Comparison of ENCODE assay signal across 18 cellular contexts in genomic region chr12:70197362-70197744, GRCh38. TPM values are rescaled to one million over a fixed set of nuclear protein-coding genes. Genes with fewer than 3 reads are reported as not detected.
DNase-seq lines count a peak whose midpoint lies in the region; TF ChIP-seq lines count a peak whose summit lies in the region.
"Had no signal": no experiment of that assay in that cellular context is flagged by ENCODE, and none has a peak within 500 bp of the region (broad histone marks: within the 10 kb centered on the region; RNA-seq: fewer than 3 reads in every experiment).

No MANE protein-coding gene starts in this region.

- intact Hi-C loops in PC-9 (cut with micrococcal nuclease; ENCODE audit: unreplicated experiment): no loop called here
- intact Hi-C loops in dorsolateral prefrontal cortex (cut with DNase I): loop anchor here in 1 of 2 donors (2.0 kb wide), 1 partner anchor 17 kb away; no protein-coding TSS in a partner anchor
- intact Hi-C loops in CD4-positive, alpha-beta memory T cell (cut with micrococcal nuclease): no loop called here

- no peaks in the 10 kb centered on the region for H3K9me2 ChIP-seq in GM23248 (ENCODE audit: insufficient read depth)
- H3K9me2 ChIP-seq in PC-9 (ENCODE audit: insufficient read depth): no peaks in the 10 kb centered on the region

- no peak overlapping the region for H3K23ac ChIP-seq in neuronal stem cell (ENCODE audit: low read depth, low read length, poor library complexity)

- no peak overlapping the region for H3K4me3 ChIP-seq in GM23248
- H3K4me3 ChIP-seq in PC-9: no peak overlapping the region
- peak overlapping the region in 13 of 59 donors; percentile 2 to 43 (median 22) for H3K4me3 ChIP-seq in dorsolateral prefrontal cortex
- H3K4me3 ChIP-seq in neuronal stem cell (ENCODE audit: low read length in 2 of 2): no peak overlapping the region
- no peak overlapping the region for H3K4me3 ChIP-seq in CD4-positive, alpha-beta memory T cell (ENCODE audit: low read length in 2 of 2)
- H3K4me3 ChIP-seq: gastrocnemius medialis, mucosa of descending colon, SJCRH30, upper lobe of left lung had no signal

- no peaks in the 10 kb centered on the region for H3K27me3 ChIP-seq in GM23248 (replicated peaks; ENCODE audit: insufficient read depth)
- H3K27me3 ChIP-seq in PC-9 (ENCODE audit: insufficient read depth, low read depth): no peaks in the 10 kb centered on the region
- H3K27me3 ChIP-seq in dorsolateral prefrontal cortex: no peaks in the 10 kb centered on the region
- H3K27me3 ChIP-seq in neuronal stem cell (ENCODE audit: control insufficient read depth in 3 of 3, insufficient read depth in 3 of 3, low read depth in 1 of 3, low read length in 3 of 3): no peaks in the 10 kb centered on the region
- no peaks in the 10 kb centered on the region for H3K27me3 ChIP-seq in CD4-positive, alpha-beta memory T cell (ENCODE audit: insufficient read depth, low read length)
- H3K27me3 ChIP-seq: gastrocnemius medialis, SJCRH30, upper lobe of left lung had no signal

- H3F3A ChIP-seq in GM23248 (ENCODE audit: insufficient read depth) (no peaks in the 10 kb centered on the region), PC-9 (ENCODE audit: insufficient read depth, low read depth) (no peaks in the 10 kb centered on the region)

- no peak overlapping the region for H3K4me3 Mint-ChIP-seq in CD4-positive, alpha-beta memory T cell
- H3K4me3 Mint-ChIP-seq: central memory CD8-positive, alpha-beta T cell had no signal

- H3K4me1 Mint-ChIP-seq in CD4-positive, alpha-beta memory T cell: no peaks in the 10 kb centered on the region
- H3K4me1 Mint-ChIP-seq: central memory CD8-positive, alpha-beta T cell had no signal

- no peak overlapping the region for H2AK5ac ChIP-seq in neuronal stem cell (ENCODE audit: low read depth, low read length)

- peaks cover 3 to 6% of the 10 kb centered on the region in 2 donors for H3K27me3 Mint-ChIP-seq in CD4-positive, alpha-beta memory T cell

- H3K4me1 ChIP-seq in GM23248 (ENCODE audit: insufficient read depth) (peaks cover 15% of the 10 kb centered on the region), PC-9 (replicated peaks; ENCODE audit: insufficient read depth) (no peaks in the 10 kb centered on the region), neuronal stem cell (ENCODE audit: control insufficient read depth in 2 of 2, insufficient read depth in 1 of 2, low read depth in 1 of 2, low read length in 2 of 2) (peaks cover 0 to 10% of the 10 kb centered on the region in 2 donors)
- H3K4me1 ChIP-seq in CD4-positive, alpha-beta memory T cell (ENCODE audit: insufficient read depth, low read length): no peaks in the 10 kb centered on the region
- H3K4me1 ChIP-seq: SJCRH30 had no signal

- H2BK12ac ChIP-seq in neuronal stem cell (ENCODE audit: low read length): no peak overlapping the region

- H3K9me3 Mint-ChIP-seq in CD4-positive, alpha-beta memory T cell: peaks cover 0 to 2% (median 0%) of the 10 kb centered on the region in 8 donors
- H3K9me3 Mint-ChIP-seq: central memory CD8-positive, alpha-beta T cell had no signal

- H3K36me3 Mint-ChIP-seq in CD4-positive, alpha-beta memory T cell: no peaks in the 10 kb centered on the region

- POLR2A ChIA-PET in PC-9 (lab: Charles Lee; ENCODE audit: unreplicated experiment): no interaction called here
- POLR2A ChIA-PET in CD4-positive, alpha-beta memory T cell (lab: Charles Lee; ENCODE audit: partially characterized antibody): no interaction called here

- CTCF ChIA-PET in PC-9 (lab: Charles Lee): no interaction called here
- CTCF ChIA-PET in CD4-positive, alpha-beta memory T cell (lab: Charles Lee; ENCODE audit: partially characterized antibody): no interaction called here

- H4K20me1 ChIP-seq in GM23248 (ENCODE audit: insufficient read depth) (no peaks in the 10 kb centered on the region), PC-9 (ENCODE audit: insufficient read depth) (no peaks in the 10 kb centered on the region)

- peak overlapping the region; percentile 34 for H3K9ac ChIP-seq in GM23248
- no peak overlapping the region for H3K9ac ChIP-seq in neuronal stem cell (ENCODE audit: low read depth, low read length, poor library complexity)

- peak; percentile 46 for DNase-seq in GM23248
- DNase-seq in PC-9: no peak
- DNase-seq in dorsolateral prefrontal cortex: no peak
- no peak for DNase-seq in neuronal stem cell (ENCODE audit: low spot score)
- no peak for DNase-seq in activated effector memory CD4-positive, alpha-beta T cell treated with anti-CD3 and anti-CD28 coated beads, Interleukin-2, amount 50 U/mL, for 16 hours
- no peak for DNase-seq in CD4-positive, alpha-beta memory T cell
- DNase-seq in GM13977 (ENCODE audit: low spot score): no peak
- no peak for DNase-seq in central memory CD4-positive, alpha-beta T cell
- DNase-seq: EL; gastrocnemius medialis; left cardiac atrium; mucosa of descending colon; NCI-H187; right cardiac atrium; SJCRH30; stimulated activated naive CD8-positive, alpha-beta T cell treated with anti-CD3 and anti-CD28 coated beads, Interleukin-15, Interleukin-2, amounts not matched to agents 100 U/mL and 50 U/mL, for 24 hours; upper lobe of left lung had no signal

- no peak overlapping the region for H2BK15ac ChIP-seq in neuronal stem cell (ENCODE audit: low read length)

- H3K79me2 ChIP-seq in GM23248 (ENCODE audit: insufficient read depth) (no peaks in the 10 kb centered on the region), PC-9 (ENCODE audit: low read depth) (no peaks in the 10 kb centered on the region)

- in situ Hi-C loops in GM23248 (cut with MboI): no loop called here
- in situ Hi-C loops in GM13977 (cut with MboI; ENCODE audit: low pct_unique_long_range_greater_than_20kb, low sequenced_read_pairs, unreplicated experiment): no loop called here

- H3K27ac Mint-ChIP-seq in CD4-positive, alpha-beta memory T cell: no peak overlapping the region

- no peak for TF ChIP-seq CTCF in PC-9 (conservative IDR thresholded peaks at IDR 0.05)
- no peak for TF ChIP-seq CTCF in dorsolateral prefrontal cortex (IDR thresholded peaks at IDR 0.05 in 54 of 56, conservative IDR thresholded peaks at IDR 0.05 in 2 of 56; ENCODE audit: low read depth in 1 of 56, partially characterized antibody in 56 of 56)
- TF ChIP-seq CTCF in GM13977 (IDR thresholded peaks at IDR 0.05; ENCODE audit: extremely low read depth, insufficient read depth, missing control alignments): no peak

- no peak overlapping the region for H3K18ac ChIP-seq in neuronal stem cell (ENCODE audit: low read length)

- no peak overlapping the region for H4K8ac ChIP-seq in neuronal stem cell (ENCODE audit: low read depth, low read length)

- H3K79me1 ChIP-seq in neuronal stem cell (ENCODE audit: low read depth, low read length): no peaks in the 10 kb centered on the region

- H4K91ac ChIP-seq in neuronal stem cell (ENCODE audit: low read depth, low read length, poor library complexity): no peak overlapping the region

- no peak overlapping the region for H2BK120ac ChIP-seq in neuronal stem cell (ENCODE audit: low read depth, low read length)

- H3K27ac ChIP-seq in GM23248: peak overlapping the region; percentile 25
- H3K27ac ChIP-seq in PC-9: no peak overlapping the region
- peak overlapping the region in 44 of 59 donors; percentile 4 to 80 (median 62) for H3K27ac ChIP-seq in dorsolateral prefrontal cortex
- no peak overlapping the region for H3K27ac ChIP-seq in neuronal stem cell (replicated peaks; ENCODE audit: low read length)
- H3K27ac ChIP-seq in CD4-positive, alpha-beta memory T cell (ENCODE audit: low read depth, low read length): no peak overlapping the region
- H3K27ac ChIP-seq: gastrocnemius medialis, SJCRH30, upper lobe of left lung had no signal

- H2AFZ ChIP-seq in GM23248 (peak overlapping the region; percentile 34), PC-9 (0 out of 2 replicates have a peak overlapping the region, but pooled peaks have one; percentile 1), neuronal stem cell (ENCODE audit: low read length) (peak overlapping the region; percentile 33)

- H3K36me3 ChIP-seq in GM23248 (ENCODE audit: low read depth) (no peaks in the 10 kb centered on the region), PC-9 (ENCODE audit: low read depth) (no peaks in the 10 kb centered on the region), neuronal stem cell (replicated peaks in 1 of 2; ENCODE audit: control insufficient read depth in 2 of 2, insufficient read depth in 2 of 2, low read length in 2 of 2) (no peaks in the 10 kb centered on the region)
- H3K36me3 ChIP-seq in CD4-positive, alpha-beta memory T cell (ENCODE audit: insufficient read depth, low read length): no peaks in the 10 kb centered on the region
- H3K36me3 ChIP-seq: gastrocnemius medialis, SJCRH30, upper lobe of left lung had no signal

- peak overlapping the region; percentile 35 for H3K4me2 ChIP-seq in GM23248 (ENCODE audit: unreplicated experiment)
- no peak overlapping the region for H3K4me2 ChIP-seq in PC-9
- H3K4me2 ChIP-seq in neuronal stem cell (ENCODE audit: insufficient read depth, low read length, poor library complexity, severe bottlenecking): no peak overlapping the region

- H2BK5ac ChIP-seq in neuronal stem cell (ENCODE audit: low read length): no peak overlapping the region

- H3K9me3 ChIP-seq in GM23248 (ENCODE audit: low read depth) (no peaks in the 10 kb centered on the region), PC-9 (ENCODE audit: insufficient read depth, low read depth) (no peaks in the 10 kb centered on the region), neuronal stem cell (replicated peaks in 1 of 2; ENCODE audit: control insufficient read depth in 2 of 2, insufficient read depth in 1 of 2, low read depth in 1 of 2, low read length in 2 of 2) (no peaks in the 10 kb centered on the region)
- H3K9me3 ChIP-seq in CD4-positive, alpha-beta memory T cell (ENCODE audit: control insufficient read depth in 1 of 2, low read length in 2 of 2): no peaks in the 10 kb centered on the region
- H3K9me3 ChIP-seq: gastrocnemius medialis, mucosa of descending colon, SJCRH30, upper lobe of left lung had no signal

- no peak overlapping the region for H3K4ac ChIP-seq in neuronal stem cell (ENCODE audit: low read length)

- H3K14ac ChIP-seq in neuronal stem cell (ENCODE audit: low read length): no peak overlapping the region

- no TSS peak for BruUV-seq in PC-9 (replicated peaks; lab: Mats Ljungman, UMichigan)

RNA-seq across cellular contexts. Expression of gene CNOT2, which starts 45.9 kb away (rescaled TPM):
- total RNA-seq in GM23248 (2014; rRNA removed; shearing (Covaris generic)): 72.0 and 74.3 TPM in 2 replicates
- polyA plus RNA-seq in GM23248 (2016; fragmentation: Nextera tagmentation; extraction: Ambion mirVana): 76.1 and 92.4 TPM in 2 replicates
- total RNA-seq in PC-9 (2021): 57.9 and 85.4 TPM in 2 replicates
- 100 to 1,000 TPM in 13 of 120 experiments, 10 to 100 TPM in 107; 63.7 to 156 (median 84.5) TPM for total RNA-seq in dorsolateral prefrontal cortex
- polyA plus RNA-seq in neuronal stem cell (2013, experiment 1 of 2): 157 TPM
- 168 TPM for polyA plus RNA-seq in neuronal stem cell (2013, experiment 2 of 2)
- total RNA-seq in CD4-positive, alpha-beta memory T cell: 100 to 1,000 TPM; 120 to 121 TPM
- polyA plus RNA-seq in CD4-positive, alpha-beta memory T cell: 100 to 1,000 TPM in 1 of 2 donors, 10 to 100 TPM in 1; 93.5 to 115 TPM

Comparison
In these comparisons a context has a peak if more than half of its experiments do, and no peak if none do; other contexts are left out.
1. H3K27ac ChIP-seq: peak in GM23248 (single experiment) and dorsolateral prefrontal cortex (44 of 59); none in PC-9 (single experiment), neuronal stem cell (single experiment) and CD4-positive, alpha-beta memory T cell (single experiment).
2. Peak in every context shown above with its lines, with median percentiles within 50 percentile points of each other: H2AFZ ChIP-seq.